16 cellular contexts compared by ENCODE assay signal in genomic region chrX:125137521-125137920, GRCh38.
DNase-seq lines count a peak whose midpoint lies in the region.
"Had no signal": no experiment of that assay in that cellular context is flagged by ENCODE, and none has a peak within 500 bp of the region (broad histone marks: within the 10 kb centered on the region; RNA-seq: fewer than 3 reads in every experiment).

No MANE protein-coding gene starts in this region.

- no peaks in the 10 kb centered on the region for H3K9me3 Mint-ChIP-seq in activated T-cell treated with anti-CD3 and anti-CD28 coated beads, Interleukin-2, amount 50 U/mL, for 24 hours
- H3K9me3 Mint-ChIP-seq: CD4-positive, alpha-beta T cell; CD8-positive, alpha-beta T cell had no signal

- no peak overlapping the region for H3K4me3 Mint-ChIP-seq in activated T-cell treated with anti-CD3 and anti-CD28 coated beads, Interleukin-2, amount 50 U/mL, for 24 hours
- H3K4me3 Mint-ChIP-seq: B cell; CD4-positive, alpha-beta T cell; CD8-positive, alpha-beta T cell had no signal

- no peaks in the 10 kb centered on the region for H3K36me3 Mint-ChIP-seq in activated T-cell treated with anti-CD3 and anti-CD28 coated beads, Interleukin-2, amount 50 U/mL, for 24 hours (ENCODE audit: low read depth)
- H3K36me3 Mint-ChIP-seq: CD8-positive, alpha-beta T cell had no signal

- H3K27me3 Mint-ChIP-seq in activated T-cell treated with anti-CD3 and anti-CD28 coated beads, Interleukin-2, amount 50 U/mL, for 24 hours, result peaks cover 17% of the 10 kb centered on the region
- H3K27me3 Mint-ChIP-seq: B cell; CD4-positive, alpha-beta T cell had no signal

- H3K4me1 Mint-ChIP-seq in activated T-cell treated with anti-CD3 and anti-CD28 coated beads, Interleukin-2, amount 50 U/mL, for 24 hours (ENCODE audit: low read depth), result no peaks in the 10 kb centered on the region
- H3K4me1 Mint-ChIP-seq: B cell had no signal

- peak; percentile 74 for DNase-seq in G401 (ENCODE audit: low spot score)
- peak; percentile 47 for DNase-seq in NCI-H1694 treated with DMSO at 0.1 percent for 48 hours (lab: John Stamatoyannopoulos, UW)
- DNase-seq in NCI-H446 treated with DMSO at 0.1 percent for 48 hours (lab: John Stamatoyannopoulos, UW), result peak; percentile 71
- DNase-seq in cerebellar cortex (ENCODE audit: low spot score), result peak; percentile 67
- no peak for DNase-seq in glomerular visceral epithelial cell (ENCODE audit: extremely low spot score)
- no peak for DNase-seq in GM03348 (ENCODE audit: low spot score)
- no peak for DNase-seq in mesenteric fat pad (ENCODE audit: low spot score)
- no peak for DNase-seq in activated T-cell treated with anti-CD3 and anti-CD28 coated beads, Interleukin-2, amount 50 U/mL, for 24 hours
- DNase-seq: AML-193; Caco-2; Calu3; CD4-positive, alpha-beta T cell; CD8-positive, alpha-beta T cell; DMS79 treated with DMSO at 0.1 percent for 48 hours; GDM1 had no signal

- H3K27ac Mint-ChIP-seq in activated T-cell treated with anti-CD3 and anti-CD28 coated beads, Interleukin-2, amount 50 U/mL, for 24 hours, result no peak overlapping the region
- H3K27ac Mint-ChIP-seq: B cell; CD4-positive, alpha-beta T cell; CD8-positive, alpha-beta T cell had no signal

- in situ Hi-C loops in G401 (cut with HindIII; ENCODE audit: low sequenced_read_pairs), result no loop called here

Comparison
In these comparisons a context has a peak if more than half of its experiments do, and no peak if none do; other contexts are left out.
1. DNase-seq: peak in G401 (single experiment), NCI-H1694 treated with DMSO at 0.1 percent for 48 hours (single experiment), NCI-H446 treated with DMSO at 0.1 percent for 48 hours (single experiment) and cerebellar cortex (single experiment); none in glomerular visceral epithelial cell (single experiment), GM03348 (single experiment), mesenteric fat pad (single experiment) and activated T-cell treated with anti-CD3 and anti-CD28 coated beads, Interleukin-2, amount 50 U/mL, for 24 hours (single experiment).